ENCODE assay signal across 27 cellular contexts in genomic region chr2:42871372-42871771, GRCh38.
"Had no signal": no experiment of that assay in that cellular context is flagged by ENCODE, and none has a peak within 500 bp of the region (broad histone marks: within the 10 kb centered on the region; RNA-seq: fewer than 3 reads in every experiment).

No MANE protein-coding gene starts in this region.

- H3K36me3 ChIP-seq: adrenal gland, colonic mucosa, esophagus muscularis mucosa, gastroesophageal sphincter had no signal

- H3K27me3 ChIP-seq: adrenal gland, body of pancreas, colonic mucosa, dorsolateral prefrontal cortex, esophagus muscularis mucosa, foreskin keratinocyte, gastroesophageal sphincter had no signal

- DNase-seq: activated CD4-positive, alpha-beta memory T cell treated with anti-CD3 and anti-CD28 coated beads for 36 hours; activated CD4-positive, alpha-beta T cell treated with anti-CD3 and anti-CD28 coated beads for 36 hours; activated CD4-positive, alpha-beta T cell treated with anti-CD3 and anti-CD28 coated beads, Interleukin-2, amount 10 ng/mL, durations not matched to agents 24 days and 14 days; activated CD4-positive, CD25-positive, alpha-beta regulatory T cell; activated CD4-positive, CD25-positive, alpha-beta regulatory T cell treated with anti-CD3 and anti-CD28 coated beads, Interleukin-2, amount 50 U/mL, for 72 hours; activated CD8-positive, alpha-beta memory T cell treated with anti-CD3 and anti-CD28 coated beads, Interleukin-2, amount 10 ng/mL, durations not matched to agents 7 days and 5 days; activated CD8-positive, alpha-beta memory T cell treated with anti-CD3 and anti-CD28 coated beads, Interleukin-2, amount 50 U/mL, for 4 hours; activated CD8-positive, alpha-beta T cell treated with anti-CD3 and anti-CD28 coated beads, Interleukin-2, amount 10 ng/mL, durations not matched to agents 7 days and 5 days; activated naive CD4-positive, alpha-beta T cell treated with anti-CD3 and anti-CD28 coated beads for 36 hours; activated naive CD8-positive, alpha-beta T cell treated with anti-CD3 and anti-CD28 coated beads for 36 hours; activated naive CD8-positive, alpha-beta T cell treated with anti-CD3 and anti-CD28 coated beads, Interleukin-2, amount 50 U/mL, for 24 hours; activated T-cell treated with anti-CD3 and anti-CD28 coated beads, Interleukin-2, amount 50 U/mL, for 1 hour; activated T-cell treated with anti-CD3 and anti-CD28 coated beads, Interleukin-2, amount 50 U/mL, for 48 hours; amygdala; aorta; body of pancreas; caudate nucleus; colonic mucosa; dorsolateral prefrontal cortex; effector memory CD4-positive, alpha-beta T cell; endodermal cell; erythroblast; foreskin keratinocyte; T-helper 2 cell had no signal

- H3K4me1 ChIP-seq: body of pancreas, colonic mucosa, foreskin keratinocyte had no signal

- H3K27ac ChIP-seq: body of pancreas, colonic mucosa, dorsolateral prefrontal cortex, foreskin keratinocyte had no signal

- ATAC-seq: activated CD4-positive, alpha-beta T cell treated with anti-CD3 and anti-CD28 coated beads for 36 hours; activated CD8-positive, alpha-beta memory T cell treated with anti-CD3 and anti-CD28 coated beads, Interleukin-2, amount 10 ng/mL, durations not matched to agents 7 days and 5 days; activated CD8-positive, alpha-beta T cell treated with anti-CD3 and anti-CD28 coated beads, Interleukin-2, amount 10 ng/mL, durations not matched to agents 7 days and 5 days; activated naive CD8-positive, alpha-beta T cell treated with anti-CD3 and anti-CD28 coated beads, Interleukin-2, amount 50 U/mL, for 24 hours; body of pancreas; foreskin keratinocyte; gastroesophageal sphincter had no signal

- H3K9me3 ChIP-seq: adrenal gland, colonic mucosa, gastroesophageal sphincter had no signal

- H3K4me3 ChIP-seq: adrenal gland, body of pancreas, colonic mucosa, dorsolateral prefrontal cortex, esophagus muscularis mucosa, gastroesophageal sphincter had no signal
